Comparison of ENCODE assay signal across 1 cellular context in genomic region chr1:116131866-116132605, GRCh38.
TF ChIP-seq lines count a peak whose summit lies in the region.

No MANE protein-coding gene starts in this region.

TF ChIP-seq in K562, 482 proteins besides CTCF, POLR2A, EP300 and RAD21 (continued from another document and continues in another):
- peak; percentile 36; the same call in 1 of the 2 replicates for TF ChIP-seq GATA2 (CRISPR knock-in tag; IDR thresholded peaks at IDR 0.05)
- peak; percentile 80 for TF ChIP-seq NFE2 (IDR thresholded peaks at IDR 0.05; ENCODE audit: low read depth)
- no peak for TF ChIP-seq ETV5 (CRISPR knock-in tag; IDR thresholded peaks at IDR 0.05; ENCODE audit: low read depth)
- TF ChIP-seq NFXL1 (CRISPR knock-in tag; IDR thresholded peaks at IDR 0.05): no peak
- TF ChIP-seq PCBP1 (IDR thresholded peaks at IDR 0.05; ENCODE audit: low read depth, low read length, poor library complexity, severe bottlenecking): no peak
- TF ChIP-seq ZFP36 (IDR thresholded peaks at IDR 0.05; ENCODE audit: low read depth, low read length, partially characterized antibody): no peak
- no peak for TF ChIP-seq ZNF282 (CRISPR knock-in tag; IDR thresholded peaks at IDR 0.05)
- no peak for TF ChIP-seq FOXP4 (CRISPR knock-in tag; IDR thresholded peaks at IDR 0.05; ENCODE audit: borderline replicate concordance)
- no peak for TF ChIP-seq ETV6 (IDR thresholded peaks at IDR 0.05; ENCODE audit: borderline replicate concordance in 1 of 2, low read depth in 2 of 2, low read length in 1 of 2)
- no peak for TF ChIP-seq ETV6 (CRISPR knock-in tag; IDR thresholded peaks at IDR 0.05; ENCODE audit: borderline replicate concordance)
- no peak for TF ChIP-seq ZNF431 (CRISPR knock-in tag; IDR thresholded peaks at IDR 0.05)
- TF ChIP-seq ELF4 (CRISPR knock-in tag; IDR thresholded peaks at IDR 0.05): no peak
- TF ChIP-seq ZNF395 (CRISPR knock-in tag; IDR thresholded peaks at IDR 0.05): no peak
- no peak for TF ChIP-seq MGA (IDR thresholded peaks at IDR 0.05)
- TF ChIP-seq MYNN (IDR thresholded peaks at IDR 0.05): no peak
- TF ChIP-seq MYNN (CRISPR knock-in tag; IDR thresholded peaks at IDR 0.05): no peak
- no peak for TF ChIP-seq STAG1 (CRISPR knock-in tag; IDR thresholded peaks at IDR 0.05; ENCODE audit: borderline replicate concordance)
- TF ChIP-seq GATAD2B (IDR thresholded peaks at IDR 0.05; ENCODE audit: borderline replicate concordance): no peak
- TF ChIP-seq PRMT5 (CRISPR knock-in tag; IDR thresholded peaks at IDR 0.05): no peak
- no peak for TF ChIP-seq HNRNPK (IDR thresholded peaks at IDR 0.05; ENCODE audit: low read depth, low read length, poor library complexity, severe bottlenecking)
- TF ChIP-seq DIDO1 (tag; IDR thresholded peaks at IDR 0.05; ENCODE audit: low read depth): no peak
- TF ChIP-seq CBX8 (IDR thresholded peaks at IDR 0.05; ENCODE audit: borderline replicate concordance, extremely low read depth, low read depth, low read length, poor library complexity, severe bottlenecking): no peak
- no peak for TF ChIP-seq ASH1L (IDR thresholded peaks at IDR 0.05; ENCODE audit: borderline replicate concordance, low read depth, partially characterized antibody)
- no peak for TF ChIP-seq BCOR (IDR thresholded peaks at IDR 0.05)
- no peak for TF ChIP-seq MEF2D (tag; conservative IDR thresholded peaks at IDR 0.05; ENCODE audit: low read depth)
- TF ChIP-seq KLF16 (IDR thresholded peaks at IDR 0.05): no peak
- TF ChIP-seq CREB3L1 (IDR thresholded peaks at IDR 0.05; ENCODE audit: borderline replicate concordance, low read depth): no peak
- no peak for TF ChIP-seq HIVEP1 (CRISPR knock-in tag; IDR thresholded peaks at IDR 0.05)
- TF ChIP-seq SRSF3 (IDR thresholded peaks at IDR 0.05; ENCODE audit: insufficient read depth, low read length): no peak
- TF ChIP-seq E2F3 (CRISPR knock-in tag; IDR thresholded peaks at IDR 0.05): no peak
- TF ChIP-seq CSDE1 (IDR thresholded peaks at IDR 0.05): no peak
- TF ChIP-seq THRAP3 (IDR thresholded peaks at IDR 0.05; ENCODE audit: borderline replicate concordance): no peak
- no peak for TF ChIP-seq MLX (CRISPR knock-in tag; conservative IDR thresholded peaks at IDR 0.05)
- TF ChIP-seq NR3C1 (CRISPR knock-in tag; IDR thresholded peaks at IDR 0.05): no peak
- TF ChIP-seq CHD4 (IDR thresholded peaks at IDR 0.05; ENCODE audit: insufficient read depth, insufficient replicate concordance, low read depth, low read length, poor library complexity, severe bottlenecking): no peak
- TF ChIP-seq GMEB1 (CRISPR knock-in tag; IDR thresholded peaks at IDR 0.05): no peak
- no peak for TF ChIP-seq ARID2 (IDR thresholded peaks at IDR 0.05)
- no peak for TF ChIP-seq HDAC6 (IDR thresholded peaks at IDR 0.05; ENCODE audit: low read depth, low read length)
- TF ChIP-seq RCOR1 (IDR thresholded peaks at IDR 0.05; ENCODE audit: borderline replicate concordance in 1 of 2, low read depth in 2 of 2, low read length in 2 of 2): no peak; a peak in 1 of 4 replicates
- TF ChIP-seq POU5F1 (IDR thresholded peaks at IDR 0.05; ENCODE audit: borderline replicate concordance, low read depth, low read length, partially characterized antibody): no peak
- TF ChIP-seq TSHZ1 (CRISPR knock-in tag; IDR thresholded peaks at IDR 0.05): no peak
- peak in 1 of 2 experiments; percentile 63; a peak in 1 of 4 replicates for TF ChIP-seq ARNT (IDR thresholded peaks at IDR 0.05)
- TF ChIP-seq HSF4 (CRISPR knock-in tag; IDR thresholded peaks at IDR 0.05; ENCODE audit: borderline replicate concordance): no peak
